ENCODE assay signal across 16 cellular contexts in the genomic region with DNA sequence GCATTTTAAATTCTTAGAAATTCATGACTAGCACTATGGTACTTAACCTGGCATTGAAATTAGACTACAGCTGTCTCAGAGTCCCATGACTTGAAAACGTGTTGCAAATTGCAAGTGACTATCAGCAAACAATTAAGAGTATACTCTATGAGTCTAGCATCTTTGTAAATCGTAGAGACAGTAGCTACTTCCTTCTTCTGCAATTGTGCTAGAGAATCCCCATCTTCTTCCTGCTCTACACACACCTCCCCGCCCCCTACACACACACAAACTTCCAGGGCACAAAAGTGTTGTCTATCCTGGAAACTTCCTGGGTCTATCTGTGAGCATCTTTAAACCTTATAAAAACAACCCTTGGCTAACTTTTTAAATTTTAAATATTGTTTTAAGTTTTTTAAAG. TPM values are rescaled to one million over a fixed set of nuclear protein-coding genes. Genes with fewer than 3 reads are reported as not detected.
DNase-seq lines count a peak whose midpoint lies in the region; ATAC-seq and TF ChIP-seq lines count a peak whose summit lies in the region.
"Had no signal": no experiment of that assay in that cellular context is flagged by ENCODE, and none has a peak within 500 bp of the region (broad histone marks: within the 10 kb centered on the region; RNA-seq: fewer than 3 reads in every experiment).

No MANE protein-coding gene starts in this region.

- H2AK5ac ChIP-seq in mesenchymal stem cell (ENCODE audit: low read length, severe bottlenecking), result no peak overlapping the region

- DNase-seq in SIG-M5 treated with dmso at 0.1 percent for 504 hours (lab: John Stamatoyannopoulos, UW; ENCODE audit: unreplicated experiment) (peak; percentile 25), SIG-M5 (lab: John Stamatoyannopoulos, UW) (no peak), NOMO-1 treated with DMSO at 0.1 percent for 48 hours (lab: John Stamatoyannopoulos, UW; ENCODE audit: unreplicated experiment) (peak; percentile 90), nephron progenitor cell (no peak), 8988T (no peak), HAP-1 (ENCODE audit: low spot score in 2 of 2) (no peak), mesenchymal stem cell (no peak)
- DNase-seq: activated CD4-positive, CD25-positive, alpha-beta regulatory T cell; activated gamma-delta T cell; foreskin fibroblast; NCI-H2029; uterus had no signal

- no peak overlapping the region for H2AFZ ChIP-seq in mesenchymal stem cell (ENCODE audit: low read depth, low read length)

- no peaks in the 10 kb centered on the region for H3K9me3 Mint-ChIP-seq in nephron progenitor cell
- H3K9me3 Mint-ChIP-seq: stimulated activated naive CD8-positive, alpha-beta T cell treated with anti-CD3 and anti-CD28 coated beads, Interleukin-15, amount 100 ng/mL, for 72 hours had no signal

- peaks cover 23% of the 10 kb centered on the region for H3K27me3 ChIP-seq in HAP-1 (ENCODE audit: low read depth)
- H3K27me3 ChIP-seq in mesenchymal stem cell (ENCODE audit: control insufficient read depth in 1 of 2, insufficient read depth in 1 of 2, low read length in 2 of 2), result no peaks in the 10 kb centered on the region

- H4K8ac ChIP-seq in mesenchymal stem cell (ENCODE audit: low read length), result no peak overlapping the region

- in situ Hi-C loops in HAP-1 (cut with MboI; ENCODE audit: low sequenced_read_pairs), result no loop called here

- no peak overlapping the region for H2BK5ac ChIP-seq in mesenchymal stem cell (ENCODE audit: low read depth, low read length, poor library complexity, severe bottlenecking)

- H3K4me3 ChIP-seq in HAP-1, result no peak overlapping the region
- H3K4me3 ChIP-seq in mesenchymal stem cell (ENCODE audit: insufficient read depth in 1 of 2, low read depth in 1 of 2, low read length in 2 of 2), result no peak overlapping the region
- H3K4me3 ChIP-seq: A549, uterus had no signal

- H3K9ac ChIP-seq in mesenchymal stem cell (ENCODE audit: low read length), result no peak overlapping the region

- 86% methylated on average over 3 of the region's 3 CpGs for WGBS in mesenchymal stem cell

- no peaks in the 10 kb centered on the region for H3K9me3 ChIP-seq in HAP-1
- H3K9me3 ChIP-seq in mesenchymal stem cell (ENCODE audit: control insufficient read depth, low read length), result no peaks in the 10 kb centered on the region
- H3K9me3 ChIP-seq: A549, uterus had no signal

- peaks cover 26% of the 10 kb centered on the region for H3K4me1 Mint-ChIP-seq in nephron progenitor cell

- H4K91ac ChIP-seq in mesenchymal stem cell (ENCODE audit: low read length), result no peak overlapping the region

- H3K4me3 Mint-ChIP-seq in nephron progenitor cell, result no peak overlapping the region

- H3K4me1 ChIP-seq in HAP-1 (no peaks in the 10 kb centered on the region), mesenchymal stem cell (ENCODE audit: control insufficient read depth, insufficient read depth, low read depth, low read length) (no peaks in the 10 kb centered on the region)
- H3K4me1 ChIP-seq: A549, uterus had no signal

- ATAC-seq in HG02870 (IDR thresholded peaks at IDR 0.05; ENCODE audit: unreplicated experiment), result peak; percentile 61

- TF ChIP-seq CTCF in nephron progenitor cell (IDR thresholded peaks at IDR 0.05), result no peak

- H3K36me3 ChIP-seq in HAP-1 (replicated peaks), result no peaks in the 10 kb centered on the region
- H3K36me3 ChIP-seq in mesenchymal stem cell (ENCODE audit: control insufficient read depth in 1 of 2, insufficient read depth in 2 of 2, low read depth in 1 of 2, low read length in 2 of 2), result no peaks in the 10 kb centered on the region

- peaks cover 3% of the 10 kb centered on the region for H3K27me3 Mint-ChIP-seq in nephron progenitor cell (ENCODE audit: low read depth, poor library complexity)

- H3K79me1 ChIP-seq in mesenchymal stem cell (replicated peaks; ENCODE audit: low read length, poor library complexity, severe bottlenecking), result no peaks in the 10 kb centered on the region

- no peak overlapping the region for H3K4me2 ChIP-seq in mesenchymal stem cell (ENCODE audit: low read length, poor library complexity, severe bottlenecking)
- H3K4me2 ChIP-seq: A549 had no signal

- H3K27ac Mint-ChIP-seq in nephron progenitor cell, result peak overlapping the region; percentile 24
- H3K27ac Mint-ChIP-seq: CD14-positive monocyte; stimulated activated naive CD8-positive, alpha-beta T cell treated with anti-CD3 and anti-CD28 coated beads, Interleukin-15, amount 100 ng/mL, for 72 hours had no signal

- no peak overlapping the region for H2BK120ac ChIP-seq in mesenchymal stem cell (ENCODE audit: low read depth, low read length)

- H3K18ac ChIP-seq in mesenchymal stem cell (ENCODE audit: low read depth in 1 of 2, low read length in 2 of 2), result no peak overlapping the region

- no peak overlapping the region for H2BK12ac ChIP-seq in mesenchymal stem cell (ENCODE audit: low read length in 2 of 2)

- H3K14ac ChIP-seq in mesenchymal stem cell (ENCODE audit: low read length in 2 of 2), result no peak overlapping the region

- no peak overlapping the region for H2BK15ac ChIP-seq in mesenchymal stem cell (ENCODE audit: low read depth, poor library complexity, severe bottlenecking)

- H3K23ac ChIP-seq in mesenchymal stem cell (ENCODE audit: low read length in 2 of 2), result no peak overlapping the region

- H3K27ac ChIP-seq in mesenchymal stem cell (ENCODE audit: low read length, poor library complexity, severe bottlenecking), result no peak overlapping the region
- H3K27ac ChIP-seq: A549, uterus had no signal

- no peak overlapping the region for H3K4ac ChIP-seq in mesenchymal stem cell (ENCODE audit: low read depth in 1 of 2, low read length in 2 of 2)

- no peaks in the 10 kb centered on the region for H3K36me3 Mint-ChIP-seq in nephron progenitor cell (ENCODE audit: low read depth)
- H3K36me3 Mint-ChIP-seq: CD14-positive monocyte had no signal

RNA-seq across cellular contexts. Expression of a gene that starts 35.2 kb away (rescaled TPM):
- 0.10 TPM for polyA plus RNA-seq in mesenchymal stem cell (2013, experiment 1 of 2)
- polyA plus RNA-seq in mesenchymal stem cell (2013, experiment 2 of 2), result 0.12 TPM

Comparison
In these comparisons a context has a peak if more than half of its experiments do, and no peak if none do; other contexts are left out.
1. DNase-seq: peak in SIG-M5 treated with dmso at 0.1 percent for 504 hours (single experiment) and NOMO-1 treated with DMSO at 0.1 percent for 48 hours (single experiment); none in SIG-M5 (single experiment), nephron progenitor cell (single experiment), 8988T (single experiment), HAP-1 (0 of 2) and mesenchymal stem cell (single experiment).